In genomic region chr19:43784981-43785808, GRCh38 we compare ENCODE assay signal across 8 cellular contexts. TPM values are rescaled to one million over a fixed set of nuclear protein-coding genes. Genes with fewer than 3 reads are reported as not detected.
DNase-seq lines count a peak whose midpoint lies in the region; ATAC-seq and TF ChIP-seq lines count a peak whose summit lies in the region.

No MANE protein-coding gene starts in this region.

- peaks cover 9% of the 10 kb centered on the region for H3K4me1 Mint-ChIP-seq in GM23338
- H3K4me1 Mint-ChIP-seq in stimulated activated memory B cell treated with anti-CD40 and anti-IgM and Interleukin-4, amounts not matched to agents 10 μg/mL and 1 μg/mL and 100 μg/mL, for 72 hours, result peaks cover 52% of the 10 kb centered on the region

- H3F3A ChIP-seq in GM23338 (replicated peaks; ENCODE audit: low read depth), result no peaks in the 10 kb centered on the region

- H2AFZ ChIP-seq in GM23338, result no peak overlapping the region; the same call in 1 of the 2 replicates

- ATAC-seq in GM23338, result peak; percentile 93
- ATAC-seq in stimulated activated memory B cell treated with anti-CD40 and anti-IgM and Interleukin-4, amounts not matched to agents 10 μg/mL and 1 μg/mL and 100 μg/mL, for 72 hours, result peak; percentile 39
- no peak for ATAC-seq in GM18498 (IDR thresholded peaks at IDR 0.05; ENCODE audit: unreplicated experiment)

- H3K79me2 ChIP-seq in GM23338 (replicated peaks; ENCODE audit: insufficient read depth), result no peaks in the 10 kb centered on the region

- no peaks in the 10 kb centered on the region for H3K9me2 ChIP-seq in GM23338 (ENCODE audit: insufficient read depth)

- peaks cover 8% of the 10 kb centered on the region for H3K27me3 Mint-ChIP-seq in GM23338 (ENCODE audit: insufficient read depth, low read depth, poor library complexity)
- peaks cover 7% of the 10 kb centered on the region for H3K27me3 Mint-ChIP-seq in stimulated activated memory B cell treated with anti-CD40 and anti-IgM and Interleukin-4, amounts not matched to agents 10 μg/mL and 1 μg/mL and 100 μg/mL, for 72 hours

- DNase-seq in COLO668 (lab: John Stamatoyannopoulos, UW; ENCODE audit: unreplicated experiment), result peak; percentile 53
- DNase-seq in GM23338 (ENCODE audit: low spot score), result peak; percentile 92
- DNase-seq in NCI-H187 (lab: John Stamatoyannopoulos, UW), result peak; percentile 17 to 39
- peak; percentile 44 for DNase-seq in T1000 (lab: John Stamatoyannopoulos, UW)
- peak; percentile 54 for DNase-seq in cerebellum (ENCODE audit: low spot score)
- peak; percentile 72 for DNase-seq in kidney tubule cell (ENCODE audit: low spot score)

- no peak overlapping the region for H3K4me3 ChIP-seq in GM23338

- H3K4me3 Mint-ChIP-seq in GM23338, result no peak overlapping the region
- peak overlapping the region; percentile 55 for H3K4me3 Mint-ChIP-seq in stimulated activated memory B cell treated with anti-CD40 and anti-IgM and Interleukin-4, amounts not matched to agents 10 μg/mL and 1 μg/mL and 100 μg/mL, for 72 hours

- H3K27ac Mint-ChIP-seq in GM23338, result peak overlapping the region; percentile 58; the same call in 1 of the 2 replicates
- H3K27ac Mint-ChIP-seq in stimulated activated memory B cell treated with anti-CD40 and anti-IgM and Interleukin-4, amounts not matched to agents 10 μg/mL and 1 μg/mL and 100 μg/mL, for 72 hours, result peak overlapping the region; percentile 93

- 0 out of 2 replicates have a peak, but pooled peaks cover 4% of the 10 kb centered on the region for H4K20me1 ChIP-seq in GM23338 (replicated peaks; ENCODE audit: insufficient read depth)

- H3K27me3 ChIP-seq in GM23338 (ENCODE audit: insufficient read depth), result 0 out of 2 replicates have a peak, but pooled peaks cover 3% of the 10 kb centered on the region

- H3K4me1 ChIP-seq in GM23338 (ENCODE audit: insufficient read depth), result no peaks in the 10 kb centered on the region

- no peak overlapping the region for H3K27ac ChIP-seq in GM23338 (ENCODE audit: low read depth)

- H3K9me3 Mint-ChIP-seq in GM23338, result no peaks in the 10 kb centered on the region; the same call in 2 of the 3 replicates
- H3K9me3 Mint-ChIP-seq in stimulated activated memory B cell treated with anti-CD40 and anti-IgM and Interleukin-4, amounts not matched to agents 10 μg/mL and 1 μg/mL and 100 μg/mL, for 72 hours, result peaks cover 3% of the 10 kb centered on the region

- no peaks in the 10 kb centered on the region for H3K36me3 ChIP-seq in GM23338 (ENCODE audit: insufficient read depth)

- no peak overlapping the region for H3K4me2 ChIP-seq in GM23338

- peak; percentile 84 to 98 for TF ChIP-seq CTCF in GM23338 (conservative IDR thresholded peaks at IDR 0.05; ENCODE audit: low read depth in 2 of 2)

- H3K36me3 Mint-ChIP-seq in GM23338 (ENCODE audit: low read depth), result no peaks in the 10 kb centered on the region
- no peaks in the 10 kb centered on the region for H3K36me3 Mint-ChIP-seq in stimulated activated memory B cell treated with anti-CD40 and anti-IgM and Interleukin-4, amounts not matched to agents 10 μg/mL and 1 μg/mL and 100 μg/mL, for 72 hours

TF ChIP-seq in GM23338, 12 proteins besides CTCF, POLR2A, EP300 and RAD21 (continues in another document):
- no peak for TF ChIP-seq EZH2 (IDR thresholded peaks at IDR 0.05; ENCODE audit: low read depth, unreplicated experiment)
- TF ChIP-seq, protein P1, sequence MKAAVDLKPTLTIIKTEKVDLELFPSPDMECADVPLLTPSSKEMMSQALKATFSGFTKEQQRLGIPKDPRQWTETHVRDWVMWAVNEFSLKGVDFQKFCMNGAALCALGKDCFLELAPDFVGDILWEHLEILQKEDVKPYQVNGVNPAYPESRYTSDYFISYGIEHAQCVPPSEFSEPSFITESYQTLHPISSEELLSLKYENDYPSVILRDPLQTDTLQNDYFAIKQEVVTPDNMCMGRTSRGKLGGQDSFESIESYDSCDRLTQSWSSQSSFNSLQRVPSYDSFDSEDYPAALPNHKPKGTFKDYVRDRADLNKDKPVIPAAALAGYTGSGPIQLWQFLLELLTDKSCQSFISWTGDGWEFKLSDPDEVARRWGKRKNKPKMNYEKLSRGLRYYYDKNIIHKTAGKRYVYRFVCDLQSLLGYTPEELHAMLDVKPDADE (IDR thresholded peaks at IDR 0.05), result no peak
- no peak for TF ChIP-seq ZNF462 (CRISPR knock-in tag; IDR thresholded peaks at IDR 0.05)
- no peak for TF ChIP-seq ZNF114 (CRISPR knock-in tag; IDR thresholded peaks at IDR 0.05)
- TF ChIP-seq POLR2AphosphoS5 (IDR thresholded peaks at IDR 0.05; ENCODE audit: low read depth), result no peak
- TF ChIP-seq ZNF331 (CRISPR knock-in tag; IDR thresholded peaks at IDR 0.05; ENCODE audit: low read depth), result no peak
- TF ChIP-seq EZH2phosphoT487 (IDR thresholded peaks at IDR 0.05; ENCODE audit: unreplicated experiment), result no peak
- TF ChIP-seq JUNB (IDR thresholded peaks at IDR 0.05; ENCODE audit: unreplicated experiment), result no peak
- TF ChIP-seq NANOG (IDR thresholded peaks at IDR 0.05; ENCODE audit: borderline replicate concordance), result no peak
- no peak for TF ChIP-seq CREB1 (CRISPR knock-in tag; IDR thresholded peaks at IDR 0.05; ENCODE audit: low read depth)

RNA-seq across cellular contexts. Expression of gene KCNN4, which starts 4.4 kb away (rescaled TPM):
- 3.2 and 3.4 TPM in 2 replicates for total RNA-seq in GM23338 (2014; rRNA removed; shearing (Covaris generic))
- polyA plus RNA-seq in GM23338 (2016; fragmentation: Nextera tagmentation; extraction: Ambion mirVana), result 0.75 and 0.86 TPM in 2 replicates
- 0.36 TPM for total RNA-seq in cerebellum

RNA-seq across cellular contexts. Expression of gene LYPD5, which starts 17.1 kb away (rescaled TPM):
- total RNA-seq in GM23338 (2014; rRNA removed; shearing (Covaris generic)), result 0.54 and 1.1 TPM in 2 replicates
- polyA plus RNA-seq in GM23338 (2016; fragmentation: Nextera tagmentation; extraction: Ambion mirVana), result 0.61 and 1.5 TPM in 2 replicates
- total RNA-seq in cerebellum, result 2.6 TPM

RNA-seq across cellular contexts. Expression of gene SMG9, which starts 30.4 kb away (rescaled TPM):
- 6.3 and 13.2 TPM in 2 replicates for total RNA-seq in GM23338 (2014; rRNA removed; shearing (Covaris generic))
- polyA plus RNA-seq in GM23338 (2016; fragmentation: Nextera tagmentation; extraction: Ambion mirVana), result 14.0 and 15.7 TPM in 2 replicates
- total RNA-seq in cerebellum, result 17.1 TPM

RNA-seq across cellular contexts. Expression of gene ZNF283, which starts 41.9 kb away (rescaled TPM):
- total RNA-seq in GM23338 (2014; rRNA removed; shearing (Covaris generic)), result 8.7 and 12.0 TPM in 2 replicates
- polyA plus RNA-seq in GM23338 (2016; fragmentation: Nextera tagmentation; extraction: Ambion mirVana), result 3.0 and 3.1 TPM in 2 replicates
- total RNA-seq in cerebellum, result 50.4 TPM

Comparison
In these comparisons a context has a peak if more than half of its experiments do, and no peak if none do; other contexts are left out.
1. DNase-seq: peak in every context shown above with its lines; median percentile 92 in GM23338; 72 in kidney tubule cell; 54 in cerebellum; 53 in COLO668; 44 in T1000; 28 in NCI-H187.